In genomic region chr6:163554663-163555062, GRCh38 we compare ENCODE assay signal across 8 cellular contexts.
DNase-seq lines count a peak whose midpoint lies in the region; TF ChIP-seq lines count a peak whose summit lies in the region.

No MANE protein-coding gene starts in this region.

- DNase-seq in SIG-M5 treated with dmso at 0.1 percent for 504 hours (lab: John Stamatoyannopoulos, UW; ENCODE audit: unreplicated experiment): peak; percentile 7
- DNase-seq in SIG-M5 (lab: John Stamatoyannopoulos, UW): no peak
- peak; percentile 28 to 68 for DNase-seq in Kasumi-1 (lab: John Stamatoyannopoulos, UW)
- DNase-seq in activated CD4-positive, CD25-positive, alpha-beta regulatory T cell treated with anti-CD3 and anti-CD28 coated beads, Interleukin-2, amount 50 U/mL, for 16 hours (ENCODE audit: low read depth, low spot score): peak; percentile 16
- DNase-seq in dermis microvascular lymphatic vessel endothelial cell (ENCODE audit: low read depth in 2 of 2): peak; percentile 41 to 60
- peak; percentile 48 for DNase-seq in midbrain (lab: John Stamatoyannopoulos, UW)
- DNase-seq in testis: peak; percentile 55
- DNase-seq in NCI-H1436 treated with DMSO at 0.1 percent for 48 hours (lab: John Stamatoyannopoulos, UW): no peak

- H3K36me3 ChIP-seq in testis (ENCODE audit: low read depth, missing control alignments): no peaks in the 10 kb centered on the region

- TF ChIP-seq CTCF in testis (IDR thresholded peaks at IDR 0.05): peak in 1 of 3 experiments; percentile 26

- no peaks in the 10 kb centered on the region for H3K9me3 ChIP-seq in testis

- H3K27ac ChIP-seq in testis: no peak overlapping the region

- H3K4me3 ChIP-seq in testis: no peak overlapping the region

- H3K4me1 ChIP-seq in testis: no peaks in the 10 kb centered on the region

- TF ChIP-seq POLR2A in testis (IDR thresholded peaks at IDR 0.05): no peak

- 78 to 89% methylated on average over 4 of the region's 4 CpGs for WGBS in testis, 2 donors

- intact Hi-C loops in testis (cut with DNase I; ENCODE audit: low total_unique reads): no loop called here

- H3K27me3 ChIP-seq in testis: no peaks in the 10 kb centered on the region

Comparison
In these comparisons a context has a peak if more than half of its experiments do, and no peak if none do; other contexts are left out.
1. DNase-seq: peak in SIG-M5 treated with dmso at 0.1 percent for 504 hours (single experiment), Kasumi-1 (2 of 2), activated CD4-positive, CD25-positive, alpha-beta regulatory T cell treated with anti-CD3 and anti-CD28 coated beads, Interleukin-2, amount 50 U/mL, for 16 hours (single experiment), dermis microvascular lymphatic vessel endothelial cell (2 of 2), midbrain (single experiment) and testis (single experiment); none in SIG-M5 (single experiment) and NCI-H1436 treated with DMSO at 0.1 percent for 48 hours (single experiment).